Comparison of ENCODE assay signal across 19 cellular contexts in the genomic region with DNA sequence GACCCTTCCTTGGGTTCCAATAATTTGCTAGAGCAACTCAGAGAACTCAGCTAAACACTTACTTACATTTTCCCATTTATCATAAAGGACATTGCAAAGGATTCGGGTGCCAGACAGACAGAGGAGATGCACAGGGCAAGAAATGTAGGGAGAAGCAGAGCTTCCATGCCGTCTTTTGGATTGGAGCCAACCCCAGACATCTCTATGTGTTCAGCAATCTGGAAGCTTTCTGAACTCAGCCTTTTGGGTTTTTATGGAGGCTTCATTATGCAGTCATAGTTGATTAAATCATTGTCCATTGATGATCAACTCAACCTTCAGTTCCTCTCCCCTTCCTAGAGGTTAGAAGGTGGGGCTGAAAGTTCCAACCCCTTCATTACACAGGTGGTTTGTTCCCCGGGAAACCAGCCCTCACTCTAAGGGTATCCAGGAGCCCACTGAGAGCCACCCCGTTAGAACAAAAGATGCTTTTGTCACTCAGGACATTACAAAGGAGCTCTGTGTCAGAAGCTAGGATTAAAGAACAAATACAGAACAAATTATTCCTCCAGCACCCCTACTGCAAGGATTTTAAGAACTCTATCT.
DNase-seq lines count a peak whose midpoint lies in the region; ATAC-seq lines count a peak whose summit lies in the region.
"Had no signal": no experiment of that assay in that cellular context is flagged by ENCODE, and none has a peak within 500 bp of the region (broad histone marks: within the 10 kb centered on the region; RNA-seq: fewer than 3 reads in every experiment).

No MANE protein-coding gene starts in this region.

- no peaks in the 10 kb centered on the region for H3K27me3 ChIP-seq in H7 (ENCODE audit: control insufficient read depth, insufficient read depth, low read length)
- H3K27me3 ChIP-seq: BE2C, Peyer's patch had no signal

- no peak overlapping the region for H3K4me3 ChIP-seq in H7 (ENCODE audit: insufficient read depth, low read depth, low read length)
- H3K4me3 ChIP-seq: Peyer's patch had no signal

- no peak for ATAC-seq in GM18520 (IDR thresholded peaks at IDR 0.05; ENCODE audit: unreplicated experiment)

- no peaks in the 10 kb centered on the region for H3K36me3 ChIP-seq in H7 (replicated peaks; ENCODE audit: control insufficient read depth, insufficient read depth, low read length)
- H3K36me3 ChIP-seq: BE2C, Peyer's patch had no signal

- H3K27ac ChIP-seq in caudate nucleus (ENCODE audit: low read depth, low read length): peak overlapping the region; percentile 59
- H3K27ac ChIP-seq in substantia nigra (ENCODE audit: low read depth, low read length, poor library complexity, severe bottlenecking): peak overlapping the region; percentile 63
- H3K27ac ChIP-seq: Peyer's patch had no signal

- DNase-seq in H7 (peak; percentile 8), caudate nucleus (lab: John Stamatoyannopoulos, UW) (peak in 21 of 61 donors; percentile 4 to 57 (median 16)), medulla oblongata (ENCODE audit: extremely low spot score) (peak; percentile 75), substantia nigra (lab: John Stamatoyannopoulos, UW) (peak in 18 of 49 donors; percentile 2 to 64 (median 26)), middle frontal gyrus (ENCODE audit: extremely low spot score, low spot score) (no peak)
- no peak for DNase-seq in stimulated activated naive CD4-positive, alpha-beta T cell (lab: John Stamatoyannopoulos, UW)
- DNase-seq: BE2C; CD4-positive, alpha-beta memory T cell; DMS153; EL; MV-4-11; NCI-H1436 treated with DMSO at 0.1 percent for 48 hours; NCI-H2081 treated with DMSO at 0.1 percent for 48 hours; NCI-H345; NCI-H82; Peyer's patch; Right ventricle myocardium superior; SK-N-SH had no signal

Comparison
In these comparisons a context has a peak if more than half of its experiments do, and no peak if none do; other contexts are left out.
1. DNase-seq: peak in H7 (single experiment) and medulla oblongata (single experiment); none in stimulated activated naive CD4-positive, alpha-beta T cell (0 of 6) and middle frontal gyrus (single experiment).